ENCODE assay signal across 8 cellular contexts in genomic region chr22:24434472-24435322, GRCh38. TPM values are rescaled to one million over a fixed set of nuclear protein-coding genes. Genes with fewer than 3 reads are reported as not detected.
DNase-seq lines count a peak whose midpoint lies in the region; ATAC-seq, FAIRE-seq and TF ChIP-seq lines count a peak whose summit lies in the region.

No MANE protein-coding gene starts in this region.

- peaks cover 50% of the 10 kb centered on the region for H3K36me3 Mint-ChIP-seq in activated T-helper 2 cell treated with anti-CD3 and anti-CD28 coated beads, Interferon-gamma antibody, Interleukin-2, Interleukin-4, amounts not matched to agents 10 μg/mL and 5 μg/mL and 100 μg/mL, durations not matched to agents 14 hours and 24 hours and 36 hours (ENCODE audit: low read depth)

- peaks cover 9% of the 10 kb centered on the region; the same call in 1 of the 2 replicates for H3K36me3 ChIP-seq in OCI-LY1 (ENCODE audit: insufficient read depth, low read length)
- no peaks in the 10 kb centered on the region for H3K36me3 ChIP-seq in kidney (ENCODE audit: control insufficient read depth in 1 of 2, insufficient read depth in 2 of 2, low read length in 2 of 2)

- peaks cover 64% of the 10 kb centered on the region for H3K4me1 Mint-ChIP-seq in activated T-helper 2 cell treated with anti-CD3 and anti-CD28 coated beads, Interferon-gamma antibody, Interleukin-2, Interleukin-4, amounts not matched to agents 10 μg/mL and 5 μg/mL and 100 μg/mL, durations not matched to agents 14 hours and 24 hours and 36 hours (ENCODE audit: low read depth)

- peaks cover 88% of the 10 kb centered on the region for H3K4me1 ChIP-seq in OCI-LY1 (ENCODE audit: insufficient read depth, low read length, severe bottlenecking)
- H3K4me1 ChIP-seq in kidney (ENCODE audit: control insufficient read depth in 1 of 2, insufficient read depth in 1 of 2, low read depth in 1 of 2, low read length in 2 of 2) = peaks cover 31 to 49% of the 10 kb centered on the region in 2 donors

- no peaks in the 10 kb centered on the region for H3K79me2 ChIP-seq in OCI-LY1 (ENCODE audit: insufficient read depth, low read length)

- peak; percentile 37 for ATAC-seq in HG02571 (IDR thresholded peaks at IDR 0.05; ENCODE audit: unreplicated experiment)

- H3K4me2 ChIP-seq in OCI-LY1 (ENCODE audit: low read length) = peak overlapping the region; percentile 70

- no peaks in the 10 kb centered on the region for H3K9me3 Mint-ChIP-seq in activated T-helper 2 cell treated with anti-CD3 and anti-CD28 coated beads, Interferon-gamma antibody, Interleukin-2, Interleukin-4, amounts not matched to agents 10 μg/mL and 5 μg/mL and 100 μg/mL, durations not matched to agents 14 hours and 24 hours and 36 hours

- peak overlapping the region; percentile 69 for H3K9ac ChIP-seq in OCI-LY1 (ENCODE audit: low read length)
- H3K9ac ChIP-seq in kidney (ENCODE audit: low read length in 2 of 2) = no peak overlapping the region

- no peaks in the 10 kb centered on the region for H3K27me3 Mint-ChIP-seq in activated T-helper 2 cell treated with anti-CD3 and anti-CD28 coated beads, Interferon-gamma antibody, Interleukin-2, Interleukin-4, amounts not matched to agents 10 μg/mL and 5 μg/mL and 100 μg/mL, durations not matched to agents 14 hours and 24 hours and 36 hours (ENCODE audit: low read depth)

- H3K27ac ChIP-seq in OCI-LY1 (ENCODE audit: low read depth, low read length, poor library complexity, severe bottlenecking) (peak overlapping the region; percentile 99), kidney (ENCODE audit: low read depth in 2 of 2, low read length in 2 of 2) (peak overlapping the region; percentile 24 to 63)

- intact Hi-C loops in activated T-helper 2 cell treated with anti-CD3 and anti-CD28 coated beads, Interferon-gamma antibody, Interleukin-2, Interleukin-4, amounts not matched to agents 10 μg/mL and 5 μg/mL and 100 μg/mL, durations not matched to agents 14 hours and 24 hours and 36 hours (cut with micrococcal nuclease) = loop anchor here (1.0 to 5.0 kb wide), 2 partner anchors 33 to 52 kb away; no protein-coding TSS in a partner anchor
- intact Hi-C loops in kidney (cut with DNase I) = no loop called here

- H3K27ac Mint-ChIP-seq in activated T-helper 2 cell treated with anti-CD3 and anti-CD28 coated beads, Interferon-gamma antibody, Interleukin-2, Interleukin-4, amounts not matched to agents 10 μg/mL and 5 μg/mL and 100 μg/mL, durations not matched to agents 14 hours and 24 hours and 36 hours = peak overlapping the region; percentile 100

- DNase-seq in activated T-helper 2 cell treated with anti-CD3 and anti-CD28 coated beads, Interferon-gamma antibody, Interleukin-2, Interleukin-4, amounts not matched to agents 10 μg/mL and 5 μg/mL and 100 μg/mL, durations not matched to agents 14 hours and 24 hours and 36 hours (ENCODE audit: low spot score) = peak; percentile 83
- DNase-seq in kidney = peak; percentile 87
- DNase-seq in stimulated activated CD8-positive, alpha-beta memory T cell treated with anti-CD3 and anti-CD28 coated beads, Interleukin-2, amount 100 ng/mL, for 1 hour (ENCODE audit: low read depth in 2 of 2) = peak; percentile 62 to 63
- no peak for DNase-seq in iPS-NIHi11 (ENCODE audit: low spot score)
- DNase-seq in NCI-H2029 (lab: John Stamatoyannopoulos, UW) = no peak

- no peaks in the 10 kb centered on the region for H3K9me2 ChIP-seq in OCI-LY1 (ENCODE audit: low read depth, low read length)

- H2AFZ ChIP-seq in OCI-LY1 (ENCODE audit: low read length) = no peak overlapping the region

- H3K27me3 ChIP-seq in OCI-LY1 (ENCODE audit: insufficient read depth, low read length) = no peaks in the 10 kb centered on the region

- H4K20me1 ChIP-seq in OCI-LY1 (ENCODE audit: insufficient read depth, low read length) = no peaks in the 10 kb centered on the region

- peak overlapping the region; percentile 67 for H3K4me3 Mint-ChIP-seq in activated T-helper 2 cell treated with anti-CD3 and anti-CD28 coated beads, Interferon-gamma antibody, Interleukin-2, Interleukin-4, amounts not matched to agents 10 μg/mL and 5 μg/mL and 100 μg/mL, durations not matched to agents 14 hours and 24 hours and 36 hours (ENCODE audit: low read depth)

- H3K4me3 ChIP-seq in GM08714 (ENCODE audit: low read length) (peak overlapping the region; percentile 24; the same call in 1 of the 2 replicates), OCI-LY1 (ENCODE audit: low read depth, low read length, poor library complexity, severe bottlenecking) (peak overlapping the region; percentile 42), kidney (ENCODE audit: low read length in 2 of 2) (no peak overlapping the region)

- FAIRE-seq in kidney (lab: Jason Lieb, UNC) = no peak

- H3F3A ChIP-seq in OCI-LY1 (ENCODE audit: insufficient read depth, low read length) = peaks cover 19% of the 10 kb centered on the region; the same call in 1 of the 2 replicates

- H3K9me3 ChIP-seq in OCI-LY1 (ENCODE audit: low read length) (no peaks in the 10 kb centered on the region), kidney (ENCODE audit: control insufficient read depth in 1 of 2, low read length in 2 of 2) (no peaks in the 10 kb centered on the region)

- TF ChIP-seq CTCF in OCI-LY1 (IDR thresholded peaks at IDR 0.05; ENCODE audit: low read length) (no peak; the same call in 1 of the 2 replicates), kidney (IDR thresholded peaks at IDR 0.05; ENCODE audit: borderline replicate concordance, extremely low read depth, insufficient read depth) (no peak)

RNA-seq across cellular contexts. Expression of gene ADORA2A, which starts 7.3 kb away (rescaled TPM):
- total RNA-seq in activated T-helper 2 cell treated with anti-CD3 and anti-CD28 coated beads, Interferon-gamma antibody, Interleukin-2, Interleukin-4, amounts not matched to agents 10 μg/mL and 5 μg/mL and 100 μg/mL, durations not matched to agents 14 hours and 24 hours and 36 hours = 20.2 and 23.8 TPM in 2 replicates
- 6.9 TPM for total RNA-seq in kidney
- 6.1 TPM for polyA plus RNA-seq in kidney (ENCODE audit: insufficient read depth, low read depth, low replicate concordance)

Comparison
In these comparisons a context has a peak if more than half of its experiments do, and no peak if none do; other contexts are left out.
1. H3K4me3 ChIP-seq: peak in GM08714 (single experiment) and OCI-LY1 (single experiment); none in kidney (0 of 2).
2. DNase-seq: peak in activated T-helper 2 cell treated with anti-CD3 and anti-CD28 coated beads, Interferon-gamma antibody, Interleukin-2, Interleukin-4, amounts not matched to agents 10 μg/mL and 5 μg/mL and 100 μg/mL, durations not matched to agents 14 hours and 24 hours and 36 hours (single experiment), kidney (single experiment) and stimulated activated CD8-positive, alpha-beta memory T cell treated with anti-CD3 and anti-CD28 coated beads, Interleukin-2, amount 100 ng/mL, for 1 hour (2 of 2); none in iPS-NIHi11 (single experiment) and NCI-H2029 (single experiment).